Comparison of ENCODE assay signal across 1 cellular context in genomic region chr15:51681303-51681963, GRCh38.
A peak's percentile ranks its signal among the peaks of the same experiment; 100 is the strongest.
TF ChIP-seq lines count a peak whose summit lies in the region.

SCG3 (plus strand) TSS chr15:51681503; CDS start chr15:51681756, 253 bp downstream.

TF ChIP-seq in HEK293, 187 proteins besides CTCF, POLR2A, EP300 and RAD21 (continued from another document and continues in another):
- TF ChIP-seq, protein P1, sequence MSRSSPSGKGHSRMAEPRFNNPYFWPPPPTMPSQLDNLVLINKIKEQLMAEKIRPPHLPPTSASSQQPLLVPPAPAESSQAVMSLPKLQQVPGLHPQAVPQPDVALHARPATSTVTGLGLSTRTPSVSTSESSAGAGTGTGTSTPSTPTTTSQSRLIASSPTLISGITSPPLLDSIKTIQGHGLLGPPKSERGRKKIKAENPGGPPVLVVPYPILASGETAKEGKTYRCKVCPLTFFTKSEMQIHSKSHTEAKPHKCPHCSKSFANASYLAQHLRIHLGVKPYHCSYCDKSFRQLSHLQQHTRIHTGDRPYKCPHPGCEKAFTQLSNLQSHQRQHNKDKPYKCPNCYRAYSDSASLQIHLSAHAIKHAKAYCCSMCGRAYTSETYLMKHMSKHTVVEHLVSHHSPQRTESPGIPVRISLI (tag by site-specific recombination; IDR thresholded peaks at IDR 0.05): no peak
- TF ChIP-seq ZNF670 (tag by site-specific recombination; IDR thresholded peaks at IDR 0.05; ENCODE audit: low read depth) (no peak), ZNF677 (tag by site-specific recombination; IDR thresholded peaks at IDR 0.05) (no peak), ZEB2 (tag by site-specific recombination; IDR thresholded peaks at IDR 0.05) (peak; percentile 88), GLIS2 (tag by site-specific recombination; IDR thresholded peaks at IDR 0.05) (peak; percentile 53; the same call in 1 of the 2 replicates), ZNF549 (tag by site-specific recombination; IDR thresholded peaks at IDR 0.05) (no peak), HOXC10 (CRISPR knock-in tag; IDR thresholded peaks at IDR 0.05) (no peak), ZNF654 (tag by site-specific recombination; IDR thresholded peaks at IDR 0.05; ENCODE audit: low read depth) (no peak), ZNF426 (tag by site-specific recombination; IDR thresholded peaks at IDR 0.05) (no peak), REPIN1 (tag by site-specific recombination; IDR thresholded peaks at IDR 0.05; ENCODE audit: low read depth) (no peak), ZNF175 (tag by site-specific recombination; IDR thresholded peaks at IDR 0.05) (no peak), ZNF394 (tag by site-specific recombination; IDR thresholded peaks at IDR 0.05; ENCODE audit: borderline replicate concordance) (peak; percentile 92), OVOL3 (tag by site-specific recombination; IDR thresholded peaks at IDR 0.05) (no peak), ZNF433 (tag by site-specific recombination; IDR thresholded peaks at IDR 0.05; ENCODE audit: low read depth) (no peak), ZNF704 (tag by site-specific recombination; IDR thresholded peaks at IDR 0.05) (no peak), ZSCAN30 (tag by site-specific recombination; IDR thresholded peaks at IDR 0.05) (peak; percentile 63; the same call in 1 of the 2 replicates), KLF8 (tag by site-specific recombination; IDR thresholded peaks at IDR 0.05) (peak; percentile 68), ZFP37 (tag by site-specific recombination; IDR thresholded peaks at IDR 0.05) (no peak), ZNF292 (tag by site-specific recombination; IDR thresholded peaks at IDR 0.05; ENCODE audit: borderline replicate concordance, low read depth) (no peak), KLF16 (tag by site-specific recombination; IDR thresholded peaks at IDR 0.05) (peak; percentile 45; the same call in 1 of the 2 replicates), ZNF843 (tag by site-specific recombination; IDR thresholded peaks at IDR 0.05) (no peak), MEIS1 (CRISPR knock-in tag; IDR thresholded peaks at IDR 0.05; ENCODE audit: borderline replicate concordance) (no peak), TCF7L2 (IDR thresholded peaks at IDR 0.05; ENCODE audit: borderline replicate concordance, low read depth, low read length) (no peak), WT1 (tag by site-specific recombination; IDR thresholded peaks at IDR 0.05) (no peak), TSHZ1 (tag by site-specific recombination; IDR thresholded peaks at IDR 0.05; ENCODE audit: borderline replicate concordance) (no peak), ZNF521 (tag by site-specific recombination; IDR thresholded peaks at IDR 0.05) (no peak), ZBTB20 (tag by site-specific recombination; IDR thresholded peaks at IDR 0.05) (no peak; the same call in 1 of the 2 replicates), ZNF26 (tag by site-specific recombination; IDR thresholded peaks at IDR 0.05) (no peak), GLI2 (tag by site-specific recombination; IDR thresholded peaks at IDR 0.05; ENCODE audit: borderline replicate concordance, low read depth) (no peak), PRDM1 (tag by site-specific recombination; IDR thresholded peaks at IDR 0.05) (no peak), ZNF174 (tag by site-specific recombination; IDR thresholded peaks at IDR 0.05) (no peak), ZNF214 (tag by site-specific recombination; IDR thresholded peaks at IDR 0.05; ENCODE audit: borderline replicate concordance) (no peak), ZNF792 (tag by site-specific recombination; IDR thresholded peaks at IDR 0.05) (no peak), YY1 (tag by site-specific recombination; IDR thresholded peaks at IDR 0.05) (no peak), GLI4 (tag by site-specific recombination; IDR thresholded peaks at IDR 0.05) (no peak), PRDM10 (tag by site-specific recombination; IDR thresholded peaks at IDR 0.05) (no peak), SCRT1 (tag by site-specific recombination; IDR thresholded peaks at IDR 0.05; ENCODE audit: borderline replicate concordance) (no peak)
- TF ChIP-seq, protein P2, sequence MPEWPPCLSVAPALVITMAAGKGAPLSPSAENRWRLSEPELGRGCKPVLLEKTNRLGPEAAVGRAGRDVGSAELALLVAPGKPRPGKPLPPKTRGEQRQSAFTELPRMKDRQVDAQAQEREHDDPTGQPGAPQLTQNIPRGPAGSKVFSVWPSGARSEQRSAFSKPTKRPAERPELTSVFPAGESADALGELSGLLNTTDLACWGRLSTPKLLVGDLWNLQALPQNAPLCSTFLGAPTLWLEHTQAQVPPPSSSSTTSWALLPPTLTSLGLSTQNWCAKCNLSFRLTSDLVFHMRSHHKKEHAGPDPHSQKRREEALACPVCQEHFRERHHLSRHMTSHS (tag by site-specific recombination; IDR thresholded peaks at IDR 0.05): no peak
- TF ChIP-seq, protein P3, sequence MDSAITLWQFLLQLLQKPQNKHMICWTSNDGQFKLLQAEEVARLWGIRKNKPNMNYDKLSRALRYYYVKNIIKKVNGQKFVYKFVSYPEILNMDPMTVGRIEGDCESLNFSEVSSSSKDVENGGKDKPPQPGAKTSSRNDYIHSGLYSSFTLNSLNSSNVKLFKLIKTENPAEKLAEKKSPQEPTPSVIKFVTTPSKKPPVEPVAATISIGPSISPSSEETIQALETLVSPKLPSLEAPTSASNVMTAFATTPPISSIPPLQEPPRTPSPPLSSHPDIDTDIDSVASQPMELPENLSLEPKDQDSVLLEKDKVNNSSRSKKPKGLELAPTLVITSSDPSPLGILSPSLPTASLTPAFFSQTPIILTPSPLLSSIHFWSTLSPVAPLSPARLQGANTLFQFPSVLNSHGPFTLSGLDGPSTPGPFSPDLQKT (IDR thresholded peaks at IDR 0.05; ENCODE audit: borderline replicate concordance, low read depth, low read length): no peak
- TF ChIP-seq, protein P4, sequence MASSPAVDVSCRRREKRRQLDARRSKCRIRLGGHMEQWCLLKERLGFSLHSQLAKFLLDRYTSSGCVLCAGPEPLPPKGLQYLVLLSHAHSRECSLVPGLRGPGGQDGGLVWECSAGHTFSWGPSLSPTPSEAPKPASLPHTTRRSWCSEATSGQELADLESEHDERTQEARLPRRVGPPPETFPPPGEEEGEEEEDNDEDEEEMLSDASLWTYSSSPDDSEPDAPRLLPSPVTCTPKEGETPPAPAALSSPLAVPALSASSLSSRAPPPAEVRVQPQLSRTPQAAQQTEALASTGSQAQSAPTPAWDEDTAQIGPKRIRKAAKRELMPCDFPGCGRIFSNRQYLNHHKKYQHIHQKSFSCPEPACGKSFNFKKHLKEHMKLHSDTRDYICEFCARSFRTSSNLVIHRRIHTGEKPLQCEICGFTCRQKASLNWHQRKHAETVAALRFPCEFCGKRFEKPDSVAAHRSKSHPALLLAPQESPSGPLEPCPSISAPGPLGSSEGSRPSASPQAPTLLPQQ (tag by site-specific recombination; IDR thresholded peaks at IDR 0.05): no peak
- TF ChIP-seq, protein P5, sequence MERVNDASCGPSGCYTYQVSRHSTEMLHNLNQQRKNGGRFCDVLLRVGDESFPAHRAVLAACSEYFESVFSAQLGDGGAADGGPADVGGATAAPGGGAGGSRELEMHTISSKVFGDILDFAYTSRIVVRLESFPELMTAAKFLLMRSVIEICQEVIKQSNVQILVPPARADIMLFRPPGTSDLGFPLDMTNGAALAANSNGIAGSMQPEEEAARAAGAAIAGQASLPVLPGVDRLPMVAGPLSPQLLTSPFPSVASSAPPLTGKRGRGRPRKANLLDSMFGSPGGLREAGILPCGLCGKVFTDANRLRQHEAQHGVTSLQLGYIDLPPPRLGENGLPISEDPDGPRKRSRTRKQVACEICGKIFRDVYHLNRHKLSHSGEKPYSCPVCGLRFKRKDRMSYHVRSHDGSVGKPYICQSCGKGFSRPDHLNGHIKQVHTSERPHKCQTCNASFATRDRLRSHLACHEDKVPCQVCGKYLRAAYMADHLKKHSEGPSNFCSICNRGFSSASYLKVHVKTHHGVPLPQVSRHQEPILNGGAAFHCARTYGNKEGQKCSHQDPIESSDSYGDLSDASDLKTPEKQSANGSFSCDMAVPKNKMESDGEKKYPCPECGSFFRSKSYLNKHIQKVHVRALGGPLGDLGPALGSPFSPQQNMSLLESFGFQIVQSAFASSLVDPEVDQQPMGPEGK (tag by site-specific recombination; IDR thresholded peaks at IDR 0.05): peak; percentile 65; the same call in 1 of the 2 replicates
- TF ChIP-seq, protein P6, sequence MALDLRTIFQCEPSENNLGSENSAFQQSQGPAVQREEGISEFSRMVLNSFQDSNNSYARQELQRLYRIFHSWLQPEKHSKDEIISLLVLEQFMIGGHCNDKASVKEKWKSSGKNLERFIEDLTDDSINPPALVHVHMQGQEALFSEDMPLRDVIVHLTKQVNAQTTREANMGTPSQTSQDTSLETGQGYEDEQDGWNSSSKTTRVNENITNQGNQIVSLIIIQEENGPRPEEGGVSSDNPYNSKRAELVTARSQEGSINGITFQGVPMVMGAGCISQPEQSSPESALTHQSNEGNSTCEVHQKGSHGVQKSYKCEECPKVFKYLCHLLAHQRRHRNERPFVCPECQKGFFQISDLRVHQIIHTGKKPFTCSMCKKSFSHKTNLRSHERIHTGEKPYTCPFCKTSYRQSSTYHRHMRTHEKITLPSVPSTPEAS (tag by site-specific recombination; IDR thresholded peaks at IDR 0.05): no peak
